ENCODE assay signal across 8 cellular contexts in genomic region chr3:59575113-59576001, GRCh38.
DNase-seq lines count a peak whose midpoint lies in the region; ATAC-seq and TF ChIP-seq lines count a peak whose summit lies in the region.

No MANE protein-coding gene starts in this region.

- H3K27ac ChIP-seq in AG04450 (ENCODE audit: low read depth, low read length) = no peak overlapping the region

- H3K27me3 ChIP-seq in AG04450 (ENCODE audit: control insufficient read depth, insufficient read depth, low read length) = no peaks in the 10 kb centered on the region

- H3K4me3 ChIP-seq in AG04450 (ENCODE audit: low read depth, low read length) = no peak overlapping the region

- CTCF ChIA-PET in AG04450 (lab: Charles Lee) = interaction anchor here (0.6 to 5.1 kb wide), 36 partner anchors 9 to 1394 kb away, joined by 3 to 99 read pairs (median 4); no protein-coding TSS in a partner anchor

- peak; percentile 57 for DNase-seq in AG04450 (ENCODE audit: low read depth, low spot score)
- DNase-seq in NCI-H345 treated with DMSO at 0.1 percent for 48 hours (lab: John Stamatoyannopoulos, UW; ENCODE audit: unreplicated experiment) = peak; percentile 93
- DNase-seq in activated CD4-positive, CD25-positive, alpha-beta regulatory T cell treated with anti-CD3 and anti-CD28 coated beads, Interleukin-2, amount 50 U/mL, for 72 hours = peak; percentile 89
- peak; percentile 68 for DNase-seq in cerebellum (ENCODE audit: low spot score)
- peak; percentile 89 for DNase-seq in left kidney (ENCODE audit: low read depth, low spot score)
- DNase-seq in stimulated activated CD4-positive, alpha-beta T cell treated with anti-CD3 and anti-CD28 coated beads, Interleukin-4, amount 100 ng/mL, for 24 hours = peak; percentile 91

- peak; percentile 88 for ATAC-seq in GM18867 (IDR thresholded peaks at IDR 0.05; ENCODE audit: unreplicated experiment)
- ATAC-seq in HG03159 (IDR thresholded peaks at IDR 0.05; ENCODE audit: unreplicated experiment) = peak; percentile 82

- POLR2A ChIA-PET in AG04450 (lab: Yijun Ruan, JAX) = interaction anchor here (0.6 kb wide), 2 partner anchors 49 to 282 kb away, joined by 3 to 10 read pairs; no protein-coding TSS in a partner anchor

- no peaks in the 10 kb centered on the region for H3K9me3 ChIP-seq in AG04450 (ENCODE audit: control insufficient read depth, insufficient read depth, low read length)

- peak; percentile 93 for TF ChIP-seq CTCF in AG04450 (IDR thresholded peaks at IDR 0.05; ENCODE audit: low read depth, low read length)
